Comparison of ENCODE assay signal across 18 cellular contexts in genomic region chr4:82704156-82704555, GRCh38.
"Had no signal": no experiment of that assay in that cellular context is flagged by ENCODE, and none has a peak within 500 bp of the region (broad histone marks: within the 10 kb centered on the region; RNA-seq: fewer than 3 reads in every experiment).

No MANE protein-coding gene starts in this region.

- H3K9me3 Mint-ChIP-seq: activated CD8-positive, alpha-beta T cell treated with anti-CD3 and anti-CD28 coated beads for 36 hours; activated naive CD4-positive, alpha-beta T cell treated with anti-CD3 and anti-CD28 coated beads, Interleukin-2, amount 50 U/mL, for 72 hours; activated T-cell treated with anti-CD3 and anti-CD28 coated beads, Interleukin-2, amount 50 U/mL, for 4 hours; effector memory CD8-positive, alpha-beta T cell; natural killer cell treated with Interleukin-12 subunit alpha and Interleukin-12 subunit beta and Interleukin-15 and Interleukin-18, amount 100 ng/mL, for 72 hours; WTC11 had no signal

- ATAC-seq: activated CD8-positive, alpha-beta T cell treated with anti-CD3 and anti-CD28 coated beads for 36 hours; activated naive CD4-positive, alpha-beta T cell treated with anti-CD3 and anti-CD28 coated beads, Interleukin-2, amount 50 U/mL, for 72 hours; activated T-cell treated with anti-CD3 and anti-CD28 coated beads, Interleukin-2, amount 50 U/mL, for 4 hours; effector memory CD8-positive, alpha-beta T cell; foreskin keratinocyte; right cardiac atrium; T-helper 17 cell; WTC11 had no signal

- H3K4me3 ChIP-seq: transverse colon had no signal

- H3K36me3 ChIP-seq: brain microvascular endothelial cell, transverse colon had no signal

- H3K9me3 ChIP-seq: transverse colon had no signal

- H3K27me3 ChIP-seq: brain microvascular endothelial cell, foreskin keratinocyte, transverse colon had no signal

- H3K27ac Mint-ChIP-seq: activated CD8-positive, alpha-beta T cell treated with anti-CD3 and anti-CD28 coated beads for 36 hours; activated naive CD4-positive, alpha-beta T cell treated with anti-CD3 and anti-CD28 coated beads, Interleukin-2, amount 50 U/mL, for 72 hours; effector memory CD8-positive, alpha-beta T cell; natural killer cell treated with Interleukin-12 subunit alpha and Interleukin-12 subunit beta and Interleukin-15 and Interleukin-18, amount 100 ng/mL, for 72 hours; progenitor cell of endocrine pancreas; T-helper 17 cell; WTC11 had no signal

- H3K4me1 Mint-ChIP-seq: T-helper 17 cell had no signal

- H3K36me3 Mint-ChIP-seq: activated naive CD4-positive, alpha-beta T cell treated with anti-CD3 and anti-CD28 coated beads, Interleukin-2, amount 50 U/mL, for 72 hours; natural killer cell treated with Interleukin-12 subunit alpha and Interleukin-12 subunit beta and Interleukin-15 and Interleukin-18, amount 100 ng/mL, for 72 hours; WTC11 had no signal

- H3K27ac ChIP-seq: brain microvascular endothelial cell, foreskin keratinocyte, transverse colon had no signal

- H3K4me3 Mint-ChIP-seq: activated CD8-positive, alpha-beta T cell treated with anti-CD3 and anti-CD28 coated beads for 36 hours; activated T-cell treated with anti-CD3 and anti-CD28 coated beads, Interleukin-2, amount 50 U/mL, for 4 hours; effector memory CD8-positive, alpha-beta T cell; natural killer cell treated with Interleukin-12 subunit alpha and Interleukin-12 subunit beta and Interleukin-15 and Interleukin-18, amount 100 ng/mL, for 72 hours; T-helper 17 cell; WTC11 had no signal

- DNase-seq: activated CD4-positive, alpha-beta T cell treated with anti-CD3 and anti-CD28 coated beads for 48 hours; activated CD8-positive, alpha-beta T cell treated with anti-CD3 and anti-CD28 coated beads for 36 hours; activated effector memory CD4-positive, alpha-beta T cell treated with anti-CD3 and anti-CD28 coated beads, Interleukin-2, amount 50 U/mL, for 16 hours; activated T-cell treated with anti-CD3 and anti-CD28 coated beads, Interleukin-2, amount 50 U/mL, for 4 hours; brain microvascular endothelial cell; dermis blood vessel endothelial cell; effector memory CD8-positive, alpha-beta T cell; foreskin keratinocyte; right cardiac atrium; small intestine; stimulated activated CD4-positive, alpha-beta T cell treated with anti-CD3 and anti-CD28 coated beads, Interleukin-4, amount 100 ng/mL, for 24 hours; stimulated activated naive CD4-positive, alpha-beta T cell; T-helper 17 cell; transverse colon had no signal

- H3K27me3 Mint-ChIP-seq: activated CD8-positive, alpha-beta T cell treated with anti-CD3 and anti-CD28 coated beads for 36 hours; effector memory CD8-positive, alpha-beta T cell; natural killer cell treated with Interleukin-12 subunit alpha and Interleukin-12 subunit beta and Interleukin-15 and Interleukin-18, amount 100 ng/mL, for 72 hours had no signal

- H3K4me1 ChIP-seq: foreskin keratinocyte had no signal
